ENCODE assay signal across 1 cellular context in the genomic region with DNA sequence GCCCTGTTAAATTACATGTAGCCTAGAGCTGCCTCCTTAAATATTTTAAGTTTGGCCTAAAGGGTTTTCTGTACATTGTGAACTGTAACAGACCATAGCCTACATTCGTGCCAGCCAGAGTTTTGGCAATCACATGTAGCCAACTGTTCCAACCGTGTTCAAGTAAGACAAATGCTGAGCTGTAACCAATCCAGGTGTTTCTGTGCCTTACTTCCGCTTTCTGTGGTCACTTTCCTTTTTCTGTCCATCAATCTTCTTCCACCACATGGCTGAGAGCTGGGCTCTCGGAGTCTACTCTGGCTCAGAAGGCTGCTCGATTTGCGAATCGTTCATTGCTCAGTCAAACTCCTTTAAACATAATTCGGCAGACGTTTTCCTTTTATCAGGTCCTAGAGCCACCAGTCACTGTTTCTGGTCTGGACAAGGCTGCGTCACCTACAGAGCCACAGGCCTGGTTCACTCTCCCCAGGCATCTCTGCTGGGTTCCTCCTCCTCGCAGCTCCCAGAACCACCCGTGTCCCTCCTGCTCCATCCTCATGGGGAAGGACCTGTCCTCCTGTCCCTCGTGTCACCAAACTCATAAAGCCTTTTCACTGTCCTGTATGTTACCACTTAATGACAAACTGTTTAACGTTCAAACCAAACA.
TF ChIP-seq lines count a peak whose summit lies in the region.

No MANE protein-coding gene starts in this region.

TF ChIP-seq in K562, 482 proteins besides CTCF, POLR2A, EP300 and RAD21 (continued from another document):
- TF ChIP-seq CBFA2T3 (IDR thresholded peaks at IDR 0.05), result 0 out of 2 replicates have a peak, but pooled peaks have one; percentile 5
- TF ChIP-seq SIRT6 (IDR thresholded peaks at IDR 0.05; ENCODE audit: low read depth, low read length), result no peak
- no peak for TF ChIP-seq ZNF561 (CRISPR knock-in tag; conservative IDR thresholded peaks at IDR 0.05)
- TF ChIP-seq GABPA (tag; conservative IDR thresholded peaks at IDR 0.05; ENCODE audit: low read depth), result peak; percentile 19; the same call in 1 of the 2 replicates
- TF ChIP-seq THAP7 (CRISPR knock-in tag; IDR thresholded peaks at IDR 0.05), result no peak
- no peak for TF ChIP-seq RBM17 (IDR thresholded peaks at IDR 0.05; ENCODE audit: borderline replicate concordance, low read depth, low read length)
- TF ChIP-seq ETV6 (IDR thresholded peaks at IDR 0.05; ENCODE audit: borderline replicate concordance in 1 of 2, low read depth in 2 of 2, low read length in 1 of 2), result 0 out of 4 replicates have a peak, but pooled peaks of 1 of the 2 experiments have one; percentile 34
- TF ChIP-seq ETV6 (CRISPR knock-in tag; IDR thresholded peaks at IDR 0.05; ENCODE audit: borderline replicate concordance), result no peak
- peak; percentile 27; the same call in 1 of the 2 replicates for TF ChIP-seq ESRRA (IDR thresholded peaks at IDR 0.05; ENCODE audit: borderline replicate concordance, low read depth)
- TF ChIP-seq ZNF444 (CRISPR knock-in tag; IDR thresholded peaks at IDR 0.05), result no peak
- no peak for TF ChIP-seq ZNF282 (CRISPR knock-in tag; IDR thresholded peaks at IDR 0.05)
- TF ChIP-seq ZBTB26 (CRISPR knock-in tag; IDR thresholded peaks at IDR 0.05), result no peak
- no peak for TF ChIP-seq ZFX (CRISPR knock-in tag; IDR thresholded peaks at IDR 0.05)
- TF ChIP-seq MEF2A (IDR thresholded peaks at IDR 0.05; ENCODE audit: control insufficient read depth, low read depth, low read length), result no peak
- no peak for TF ChIP-seq RHOXF2B (CRISPR knock-in tag; conservative IDR thresholded peaks at IDR 0.05)
- peak; percentile 27; the same call in 1 of the 2 replicates for TF ChIP-seq L3MBTL2 (IDR thresholded peaks at IDR 0.05)
- TF ChIP-seq RBFOX2 (IDR thresholded peaks at IDR 0.05; ENCODE audit: low read depth, low read length), result no peak
- TF ChIP-seq NELFE (IDR thresholded peaks at IDR 0.05; ENCODE audit: insufficient read depth, insufficient read length), result no peak
- 0 out of 2 replicates have a peak, but pooled peaks have one; percentile 22 for TF ChIP-seq ELF1 (tag; IDR thresholded peaks at IDR 0.05)
- no peak for TF ChIP-seq NFIC (IDR thresholded peaks at IDR 0.05)
- TF ChIP-seq, protein P1, sequence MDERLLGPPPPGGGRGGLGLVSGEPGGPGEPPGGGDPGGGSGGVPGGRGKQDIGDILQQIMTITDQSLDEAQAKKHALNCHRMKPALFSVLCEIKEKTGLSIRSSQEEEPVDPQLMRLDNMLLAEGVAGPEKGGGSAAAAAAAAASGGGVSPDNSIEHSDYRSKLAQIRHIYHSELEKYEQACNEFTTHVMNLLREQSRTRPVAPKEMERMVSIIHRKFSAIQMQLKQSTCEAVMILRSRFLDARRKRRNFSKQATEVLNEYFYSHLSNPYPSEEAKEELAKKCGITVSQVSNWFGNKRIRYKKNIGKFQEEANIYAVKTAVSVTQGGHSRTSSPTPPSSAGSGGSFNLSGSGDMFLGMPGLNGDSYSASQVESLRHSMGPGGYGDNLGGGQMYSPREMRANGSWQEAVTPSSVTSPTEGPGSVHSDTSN (CRISPR knock-in tag; IDR thresholded peaks at IDR 0.05; ENCODE audit: low read depth), result peak; percentile 24; the same call in 1 of the 2 replicates
- TF ChIP-seq, protein P1 (tag; conservative IDR thresholded peaks at IDR 0.05; ENCODE audit: low read depth), result peak; percentile 72
- peak; percentile 86 for TF ChIP-seq MEIS2 (IDR thresholded peaks at IDR 0.05; ENCODE audit: partially characterized antibody)
